In genomic region chr17:28348979-28349378, GRCh38 we compare ENCODE assay signal across 1 cellular context.
A peak's percentile ranks its signal among the peaks of the same experiment; 100 is the strongest.
TF ChIP-seq lines count a peak whose summit lies in the region.

No MANE protein-coding gene starts in this region.

TF ChIP-seq in HepG2, 621 proteins besides CTCF, POLR2A, EP300 and RAD21:
- TF ChIP-seq ZNF558 (CRISPR knock-in tag; IDR thresholded peaks at IDR 0.05; ENCODE audit: borderline replicate concordance): no peak
- TF ChIP-seq KDM3A (CRISPR knock-in tag; IDR thresholded peaks at IDR 0.05; ENCODE audit: low read depth): no peak
- no peak for TF ChIP-seq PHB2 (IDR thresholded peaks at IDR 0.05; ENCODE audit: partially characterized antibody)
- 0 out of 2 replicates have a peak, but pooled peaks have one; percentile 43 for TF ChIP-seq PAF1 (CRISPR knock-in tag; IDR thresholded peaks at IDR 0.05)
- no peak for TF ChIP-seq RFXAP (CRISPR knock-in tag; IDR thresholded peaks at IDR 0.05; ENCODE audit: borderline replicate concordance)
